24 cellular contexts compared by ENCODE assay signal in genomic region chr14:64659366-64659765, GRCh38. TPM values are rescaled to one million over a fixed set of nuclear protein-coding genes. Genes with fewer than 3 reads are reported as not detected.
A peak's percentile ranks its signal among the peaks of the same experiment; 100 is the strongest.
DNase-seq lines count a peak whose midpoint lies in the region; ATAC-seq, FAIRE-seq and TF ChIP-seq lines count a peak whose summit lies in the region.
"Had no signal": no experiment of that assay in that cellular context is flagged by ENCODE, and none has a peak within 500 bp of the region (broad histone marks: within the 10 kb centered on the region; RNA-seq: fewer than 3 reads in every experiment).

No MANE protein-coding gene starts in this region.

- H3K9ac ChIP-seq in endodermal cell (ENCODE audit: extremely low read depth, low read length, poor library complexity, severe bottlenecking): no peak overlapping the region

- H3K27ac Mint-ChIP-seq in activated T-cell treated with anti-CD3 and anti-CD28 coated beads, Interleukin-2, amount 50 U/mL, for 24 hours: no peak overlapping the region
- H3K27ac Mint-ChIP-seq in activated T-cell treated with anti-CD3 and anti-CD28 coated beads, Interleukin-2, amount 50 U/mL, for 72 hours: no peak overlapping the region
- H3K27ac Mint-ChIP-seq in endodermal cell: no peak overlapping the region
- H3K27ac Mint-ChIP-seq in stimulated activated effector memory CD8-positive, alpha-beta T cell treated with anti-CD3 and anti-CD28 coated beads, Interleukin-12 subunit alpha, Interleukin-12 subunit beta, amount 100 ng/mL, for 72 hours: peak overlapping the region; percentile 45

- peaks cover 29% of the 10 kb centered on the region for H3K9me3 ChIP-seq in endodermal cell (ENCODE audit: control insufficient read depth, low read length)
- H3K9me3 ChIP-seq: breast epithelium, heart right ventricle, neutrophil, SJCRH30, uterus had no signal

- peaks cover 14% of the 10 kb centered on the region for H3K4me1 Mint-ChIP-seq in activated T-cell treated with anti-CD3 and anti-CD28 coated beads, Interleukin-2, amount 50 U/mL, for 24 hours (ENCODE audit: low read depth)
- peaks cover 13% of the 10 kb centered on the region for H3K4me1 Mint-ChIP-seq in activated T-cell treated with anti-CD3 and anti-CD28 coated beads, Interleukin-2, amount 50 U/mL, for 72 hours (ENCODE audit: low read depth)
- H3K4me1 Mint-ChIP-seq in endodermal cell: peaks cover 2% of the 10 kb centered on the region
- H3K4me1 Mint-ChIP-seq in stimulated activated effector memory CD8-positive, alpha-beta T cell treated with anti-CD3 and anti-CD28 coated beads, Interleukin-12 subunit alpha, Interleukin-12 subunit beta, amount 100 ng/mL, for 72 hours: peaks cover 12% of the 10 kb centered on the region

- no peak overlapping the region for H3K27ac ChIP-seq in endodermal cell (ENCODE audit: low read depth, low read length)
- H3K27ac ChIP-seq: breast epithelium, C4-2B, coronary artery, heart right ventricle, neutrophil, PC-9, SJCRH30, uterus, VCaP had no signal

- ATAC-seq in activated T-cell treated with anti-CD3 and anti-CD28 coated beads, Interleukin-2, amount 50 U/mL, for 72 hours (replicated peaks in 1 of 2): no peak
- ATAC-seq in stimulated activated effector memory CD8-positive, alpha-beta T cell treated with anti-CD3 and anti-CD28 coated beads, Interleukin-12 subunit alpha, Interleukin-12 subunit beta, amount 100 ng/mL, for 72 hours: no peak
- no peak for ATAC-seq in GM18502 (IDR thresholded peaks at IDR 0.05; ENCODE audit: poor library complexity, unreplicated experiment)
- ATAC-seq: GM12878, heart right ventricle, left ventricle myocardium superior had no signal

- H3K4me3 ChIP-seq in endodermal cell (ENCODE audit: low read length): peak overlapping the region; percentile 62
- H3K4me3 ChIP-seq: breast epithelium, coronary artery, GM12878, heart right ventricle, PC-9, SJCRH30, uterus had no signal

- H3K36me3 Mint-ChIP-seq in activated T-cell treated with anti-CD3 and anti-CD28 coated beads, Interleukin-2, amount 50 U/mL, for 24 hours (ENCODE audit: low read depth): no peaks in the 10 kb centered on the region
- no peaks in the 10 kb centered on the region for H3K36me3 Mint-ChIP-seq in activated T-cell treated with anti-CD3 and anti-CD28 coated beads, Interleukin-2, amount 50 U/mL, for 72 hours (ENCODE audit: insufficient read depth in 2 of 2)
- no peaks in the 10 kb centered on the region for H3K36me3 Mint-ChIP-seq in endodermal cell (ENCODE audit: low read depth)
- no peaks in the 10 kb centered on the region for H3K36me3 Mint-ChIP-seq in stimulated activated effector memory CD8-positive, alpha-beta T cell treated with anti-CD3 and anti-CD28 coated beads, Interleukin-12 subunit alpha, Interleukin-12 subunit beta, amount 100 ng/mL, for 72 hours

- H3K4me3 Mint-ChIP-seq in activated T-cell treated with anti-CD3 and anti-CD28 coated beads, Interleukin-2, amount 50 U/mL, for 24 hours: peak overlapping the region; percentile 34
- peak overlapping the region in 1 of 2 donors; percentile 78 for H3K4me3 Mint-ChIP-seq in activated T-cell treated with anti-CD3 and anti-CD28 coated beads, Interleukin-2, amount 50 U/mL, for 72 hours
- H3K4me3 Mint-ChIP-seq in endodermal cell: no peak overlapping the region
- H3K4me3 Mint-ChIP-seq in stimulated activated effector memory CD8-positive, alpha-beta T cell treated with anti-CD3 and anti-CD28 coated beads, Interleukin-12 subunit alpha, Interleukin-12 subunit beta, amount 100 ng/mL, for 72 hours: peak overlapping the region; percentile 59

- WGBS in endodermal cell (ENCODE audit: insufficient coverage in 1 of 2, insufficient read length in 1 of 2), 2 experiments: 93 to 100% methylated on average over 1 to 5 of the region's 5 CpGs

- no peaks in the 10 kb centered on the region for H3K27me3 ChIP-seq in endodermal cell (ENCODE audit: control insufficient read depth, insufficient read depth, low read length, poor library complexity, severe bottlenecking)
- H3K27me3 ChIP-seq: breast epithelium, SJCRH30, uterus had no signal

- DNase-seq in activated T-cell treated with anti-CD3 and anti-CD28 coated beads, Interleukin-2, amount 50 U/mL, for 24 hours: no peak
- no peak for DNase-seq in activated T-cell treated with anti-CD3 and anti-CD28 coated beads, Interleukin-2, amount 50 U/mL, for 72 hours
- DNase-seq in RPMI7951 (ENCODE audit: low read depth) (peak; percentile 11), endodermal cell (no peak), CD1c-positive myeloid dendritic cell (ENCODE audit: extremely low spot score) (no peak), RCC 7860 (ENCODE audit: low spot score) (no peak)
- DNase-seq in stimulated activated effector memory CD8-positive, alpha-beta T cell treated with anti-CD3 and anti-CD28 coated beads, Interleukin-12 subunit alpha, Interleukin-12 subunit beta, amount 100 ng/mL, for 72 hours (ENCODE audit: low spot score in 2 of 2): no peak
- DNase-seq: DMS153; heart right ventricle; left ventricle myocardium superior; NCI-H2029 treated with DMSO at 0.1 percent for 48 hours; PC-9; SJCRH30; stimulated activated CD4-positive, alpha-beta T cell treated with anti-CD3 and anti-CD28 coated beads, Interleukin-4, amount 100 ng/mL, for 4 hours; uterus had no signal

- no peaks in the 10 kb centered on the region for H3K36me3 ChIP-seq in endodermal cell (ENCODE audit: control insufficient read depth, insufficient read depth, low read length)
- H3K36me3 ChIP-seq: breast epithelium, heart right ventricle, neutrophil, SJCRH30, uterus had no signal

- no peaks in the 10 kb centered on the region for H3K4me1 ChIP-seq in endodermal cell (ENCODE audit: control insufficient read depth, insufficient read depth, low read length)
- H3K4me1 ChIP-seq: breast epithelium had no signal

- FAIRE-seq in RCC 7860 (lab: Jason Lieb, UNC): no peak
- FAIRE-seq: A204.1, GM12878, H54 had no signal

- H3K27me3 Mint-ChIP-seq in activated T-cell treated with anti-CD3 and anti-CD28 coated beads, Interleukin-2, amount 50 U/mL, for 24 hours: peaks cover 35% of the 10 kb centered on the region
- peaks cover 28% of the 10 kb centered on the region for H3K27me3 Mint-ChIP-seq in activated T-cell treated with anti-CD3 and anti-CD28 coated beads, Interleukin-2, amount 50 U/mL, for 72 hours (ENCODE audit: low read depth)
- H3K27me3 Mint-ChIP-seq in endodermal cell (ENCODE audit: insufficient read depth): no peaks in the 10 kb centered on the region

- no peak for TF ChIP-seq CTCF in endodermal cell (conservative IDR thresholded peaks at IDR 0.05)

- no peaks in the 10 kb centered on the region for H3K9me3 Mint-ChIP-seq in activated T-cell treated with anti-CD3 and anti-CD28 coated beads, Interleukin-2, amount 50 U/mL, for 24 hours
- H3K9me3 Mint-ChIP-seq in activated T-cell treated with anti-CD3 and anti-CD28 coated beads, Interleukin-2, amount 50 U/mL, for 72 hours: no peaks in the 10 kb centered on the region
- H3K9me3 Mint-ChIP-seq in endodermal cell: peaks cover 27% of the 10 kb centered on the region
- no peaks in the 10 kb centered on the region for H3K9me3 Mint-ChIP-seq in stimulated activated effector memory CD8-positive, alpha-beta T cell treated with anti-CD3 and anti-CD28 coated beads, Interleukin-12 subunit alpha, Interleukin-12 subunit beta, amount 100 ng/mL, for 72 hours

RNA-seq across cellular contexts. Expression of gene PLEKHG3, which starts 44.9 kb away (rescaled TPM):
- 1 to 10 TPM; 2.4 to 8.8 TPM for total RNA-seq in activated T-cell treated with anti-CD3 and anti-CD28 coated beads, Interleukin-2, amount 50 U/mL, for 72 hours
- 1.8 and 1.9 TPM in 2 replicates for total RNA-seq in RPMI7951 (2014; rRNA removed; shearing (Covaris generic))
- 10 to 100 TPM; 31.7 to 52.6 TPM for total RNA-seq in endodermal cell
- polyA plus RNA-seq in endodermal cell (2013, experiment 1 of 2): 35.6 TPM
- 30.8 TPM for polyA plus RNA-seq in endodermal cell (2013, experiment 2 of 2)
